Comparison of ENCODE assay signal across 4 cellular contexts in genomic region chr5:179839328-179840256, GRCh38.
A peak's percentile ranks its signal among the peaks of the same experiment; 100 is the strongest.
TF ChIP-seq lines count a peak whose summit lies in the region.

No MANE protein-coding gene starts in this region.

TF ChIP-seq in A549, 52 proteins besides CTCF, POLR2A, EP300 and RAD21:
- TF ChIP-seq RARB (CRISPR knock-in tag; IDR thresholded peaks at IDR 0.05) (0 out of 2 replicates have a peak, but pooled peaks have one; percentile 37), PBX3 (IDR thresholded peaks at IDR 0.05) (peak; percentile 67), FOSB (CRISPR knock-in tag; IDR thresholded peaks at IDR 0.05) (peak; percentile 82), CEBPB (IDR thresholded peaks at IDR 0.05) (peak; percentile 27 to 53; a peak in 1 of 4 replicates), MAX (IDR thresholded peaks at IDR 0.05) (peak; percentile 16; the same call in 1 of the 2 replicates), TFCP2L1 (CRISPR knock-in tag; IDR thresholded peaks at IDR 0.05) (0 out of 2 replicates have a peak, but pooled peaks have one; percentile 12), HES2 (IDR thresholded peaks at IDR 0.05) (no peak), MAFK (IDR thresholded peaks at IDR 0.05; ENCODE audit: partially characterized antibody) (no peak), GATA3 (IDR thresholded peaks at IDR 0.05; ENCODE audit: borderline replicate concordance) (peak; percentile 13; the same call in 1 of the 2 replicates), JUN (IDR thresholded peaks at IDR 0.05) (peak in 1 of 2 experiments; percentile 58; a peak in 3 of 5 replicates), SMC3 (IDR thresholded peaks at IDR 0.05) (no peak), BCL3 (IDR thresholded peaks at IDR 0.05) (no peak), POLR2AphosphoS2 (conservative IDR thresholded peaks at IDR 0.05; ENCODE audit: low read length) (peak; percentile 99)

TF ChIP-seq in IMR-90, 13 proteins besides CTCF, POLR2A, EP300 and RAD21:
- TF ChIP-seq RFX5 (IDR thresholded peaks at IDR 0.05; ENCODE audit: low read depth, low read length) = no peak
- no peak for TF ChIP-seq SMC3 (IDR thresholded peaks at IDR 0.05; ENCODE audit: low read depth, low read length)
- TF ChIP-seq CEBPB (IDR thresholded peaks at IDR 0.05; ENCODE audit: low read depth, low read length) = no peak
- TF ChIP-seq RCOR1 (IDR thresholded peaks at IDR 0.05; ENCODE audit: insufficient replicate concordance, low read length) = no peak
- no peak for TF ChIP-seq ELK1 (IDR thresholded peaks at IDR 0.05; ENCODE audit: borderline replicate concordance, low read depth, low read length)
- TF ChIP-seq USF2 (IDR thresholded peaks at IDR 0.05; ENCODE audit: low read depth, low read length) = no peak
- TF ChIP-seq MXI1 (IDR thresholded peaks at IDR 0.05; ENCODE audit: borderline replicate concordance, low read depth, low read length) = no peak
- no peak for TF ChIP-seq MAZ (IDR thresholded peaks at IDR 0.05; ENCODE audit: borderline replicate concordance, low read depth, low read length)
- TF ChIP-seq CHD1 (IDR thresholded peaks at IDR 0.05; ENCODE audit: low read depth, low read length) = no peak
- TF ChIP-seq NFE2L2 (IDR thresholded peaks at IDR 0.05; ENCODE audit: low read depth, low read length) = no peak
- TF ChIP-seq MAFK (IDR thresholded peaks at IDR 0.05; ENCODE audit: low read depth, low read length) = no peak
- TF ChIP-seq FOS (IDR thresholded peaks at IDR 0.05; ENCODE audit: low read depth, low read length) = no peak

TF ChIP-seq in endothelial cell of umbilical vein, 7 proteins besides CTCF, POLR2A, EP300 and RAD21:
- TF ChIP-seq GATA2 (IDR thresholded peaks at IDR 0.05; ENCODE audit: insufficient read depth, insufficient read length, low read depth, low read length) (no peak), MYC (IDR thresholded peaks at IDR 0.05; ENCODE audit: low read depth, low read length) (no peak), POLR2AphosphoS5 (IDR thresholded peaks at IDR 0.05; ENCODE audit: insufficient read depth, low read depth, low read length) (peak; percentile 42)

TF ChIP-seq in liver, 16 proteins besides CTCF, POLR2A, EP300 and RAD21:
- TF ChIP-seq ATF3 (IDR thresholded peaks at IDR 0.05) = peak; percentile 35
- peak; percentile 55 for TF ChIP-seq MAX (IDR thresholded peaks at IDR 0.05)
- TF ChIP-seq REST (IDR thresholded peaks at IDR 0.05) = no peak
- no peak for TF ChIP-seq TAF1 (conservative IDR thresholded peaks at IDR 0.05)
- no peak for TF ChIP-seq HNF4G (IDR thresholded peaks at IDR 0.05)
- no peak for TF ChIP-seq YY1 (IDR thresholded peaks at IDR 0.05)
- TF ChIP-seq SP1 (IDR thresholded peaks at IDR 0.05) = peak; percentile 55
- TF ChIP-seq GABPA (IDR thresholded peaks at IDR 0.05 in 1 of 2, conservative IDR thresholded peaks at IDR 0.05 in 1 of 2) = no peak
- no peak for TF ChIP-seq ZBTB33 (IDR thresholded peaks at IDR 0.05)
- no peak for TF ChIP-seq EGR1 (IDR thresholded peaks at IDR 0.05; ENCODE audit: low read depth in 2 of 2)
- no peak for TF ChIP-seq NR2F2 (IDR thresholded peaks at IDR 0.05)
- peak; percentile 60 to 67 for TF ChIP-seq HNF4A (conservative IDR thresholded peaks at IDR 0.05)
- TF ChIP-seq RXRA (IDR thresholded peaks at IDR 0.05) = peak; percentile 63 to 79
- peak; percentile 11 for TF ChIP-seq FOXA1 (IDR thresholded peaks at IDR 0.05)
- TF ChIP-seq FOXA2 (IDR thresholded peaks at IDR 0.05) = no peak
- peak in 1 of 2 donors; percentile 40 for TF ChIP-seq JUND (IDR thresholded peaks at IDR 0.05)
